ENCODE assay signal across 1 cellular context in genomic region chr7:129271500-129272355, GRCh38.
TF ChIP-seq lines count a peak whose summit lies in the region.

No MANE protein-coding gene starts in this region.

TF ChIP-seq in K562, 482 proteins besides CTCF, POLR2A, EP300 and RAD21 (continued from another document and continues in another):
- TF ChIP-seq RERE (CRISPR knock-in tag; IDR thresholded peaks at IDR 0.05; ENCODE audit: borderline replicate concordance) (no peak), ZBTB34 (CRISPR knock-in tag; IDR thresholded peaks at IDR 0.05) (no peak), USF2 (CRISPR knock-in tag; IDR thresholded peaks at IDR 0.05) (no peak), ELF1 (tag; IDR thresholded peaks at IDR 0.05) (no peak), ARID3A (IDR thresholded peaks at IDR 0.05; ENCODE audit: borderline replicate concordance, low read depth, low read length) (0 out of 2 replicates have a peak, but pooled peaks have one; percentile 29), TSHZ1 (CRISPR knock-in tag; IDR thresholded peaks at IDR 0.05) (no peak), STAT5B (CRISPR knock-in tag; IDR thresholded peaks at IDR 0.05) (no peak), MGA (IDR thresholded peaks at IDR 0.05) (peak; percentile 32; the same call in 1 of the 2 replicates), FOXK2 (conservative IDR thresholded peaks at IDR 0.05 in 1 of 2, IDR thresholded peaks at IDR 0.05 in 1 of 2; ENCODE audit: low read depth in 2 of 2) (peak in 1 of 2 experiments; percentile 23; a peak in 1 of 4 replicates), ZNF609 (CRISPR knock-in tag; IDR thresholded peaks at IDR 0.05; ENCODE audit: borderline replicate concordance) (no peak), GTF2B (IDR thresholded peaks at IDR 0.05; ENCODE audit: extremely low read depth, insufficient read length) (no peak)
